Comparison of ENCODE assay signal across 21 cellular contexts in genomic region chr12:130677957-130678558, GRCh38. TPM values are rescaled to one million over a fixed set of nuclear protein-coding genes. Genes with fewer than 3 reads are reported as not detected.
A peak's percentile ranks its signal among the peaks of the same experiment; 100 is the strongest.
DNase-seq lines count a peak whose midpoint lies in the region; TF ChIP-seq lines count a peak whose summit lies in the region.
"Had no signal": no experiment of that assay in that cellular context is flagged by ENCODE, and none has a peak within 500 bp of the region (broad histone marks: within the 10 kb centered on the region; RNA-seq: fewer than 3 reads in every experiment).

No MANE protein-coding gene starts in this region.

- no peak overlapping the region for H3K4me3 ChIP-seq in transverse colon
- no peak overlapping the region for H3K4me3 ChIP-seq in mammary epithelial cell (replicated peaks in 1 of 3; ENCODE audit: insufficient read depth in 1 of 3, low read depth in 2 of 3, low read length in 3 of 3)
- H3K4me3 ChIP-seq: BLaER1 treated with 17β-estradiol and CSF1 and Interleukin-3, amounts not matched to agents 10 nM and 100 nM; HAP-1; MG63; SJCRH30 had no signal

- no peak for TF ChIP-seq EP300 in transverse colon (IDR thresholded peaks at IDR 0.05; ENCODE audit: low read depth)

- H3K27ac ChIP-seq in transverse colon (no peak overlapping the region), mammary epithelial cell (ENCODE audit: insufficient read depth, low read depth, low read length) (no peak overlapping the region)
- H3K27ac ChIP-seq: 22Rv1; BLaER1 treated with 17β-estradiol and CSF1 and Interleukin-3, amounts not matched to agents 10 nM and 100 nM; SJCRH30 had no signal

- TF ChIP-seq POLR2A in transverse colon (IDR thresholded peaks at IDR 0.05): no peak
- no peak for TF ChIP-seq POLR2A in erythroblast (IDR thresholded peaks at IDR 0.05; ENCODE audit: low read length)

- CTCF ChIA-PET in mammary epithelial cell (lab: Charles Lee; ENCODE audit: low non-redundant PET): no interaction called here

- no peak overlapping the region for H3K27ac Mint-ChIP-seq in chondrocyte (ENCODE audit: unreplicated experiment)
- H3K27ac Mint-ChIP-seq: CD8-positive, alpha-beta memory T cell; T-helper 17 cell had no signal

- in situ Hi-C loops in transverse colon (cut with MboI; ENCODE audit: low pct_ligation_motif_present in 1 of 4, low pct_unique_long_range_greater_than_20kb in 1 of 4, low sequenced_read_pairs in 3 of 4): no loop called here
- in situ Hi-C loops in mammary epithelial cell (cut with MboI; ENCODE audit: low sequenced_read_pairs in 2 of 2): no loop called here

- H2AFZ ChIP-seq in mammary epithelial cell (ENCODE audit: low read depth, low read length): no peak overlapping the region

- 44 to 73% methylated on average over 2 to 23 of the region's 23 CpGs for WGBS in transverse colon (ENCODE audit: low coverage in 1 of 2), 2 donors
- 21% methylated on average over 15 of the region's 23 CpGs for WGBS in mammary epithelial cell (ENCODE audit: low coverage, missing lambda C conversion rate)

- no peaks in the 10 kb centered on the region for H3K9me3 ChIP-seq in transverse colon
- peaks cover 21% of the 10 kb centered on the region for H3K9me3 ChIP-seq in mammary epithelial cell (replicated peaks; ENCODE audit: insufficient read depth, low read length)
- H3K9me3 ChIP-seq: HAP-1, MG63, SJCRH30 had no signal

- TF ChIP-seq CTCF in chondrocyte (IDR thresholded peaks at IDR 0.05) (no peak), transverse colon (IDR thresholded peaks at IDR 0.05) (no peak), mammary epithelial cell (conservative IDR thresholded peaks at IDR 0.05 in 1 of 2, IDR thresholded peaks at IDR 0.05 in 1 of 2; ENCODE audit: extremely low read depth in 1 of 2, insufficient read depth in 1 of 2, low read depth in 1 of 2, low read length in 2 of 2) (no peak)

- no peaks in the 10 kb centered on the region for H3K79me2 ChIP-seq in mammary epithelial cell (ENCODE audit: insufficient read depth, low read length)

- H3K36me3 Mint-ChIP-seq in chondrocyte (ENCODE audit: low read depth): no peaks in the 10 kb centered on the region
- H3K36me3 Mint-ChIP-seq: CD8-positive, alpha-beta memory T cell had no signal

- DNase-seq in NCI-H1092 treated with DMSO at 0.1 percent for 48 hours (lab: John Stamatoyannopoulos, UW) (peak; percentile 10), NCI-H1092 (lab: John Stamatoyannopoulos, UW) (no peak), NCI-H2107 (lab: John Stamatoyannopoulos, UW) (peak; percentile 55), chondrocyte (ENCODE audit: low spot score) (peak; percentile 77), transverse colon (peak; percentile 55), mammary epithelial cell (no peak), erythroblast (lab: John Stamatoyannopoulos, UW) (no peak), hepatic stellate cell (ENCODE audit: low spot score) (no peak)
- DNase-seq: CD8-positive, alpha-beta memory T cell; MG63; NCI-H1105 treated with DMSO at 0.1 percent for 48 hours; NCI-H187 treated with DMSO at 0.1 percent for 48 hours; NCI-H446; NCI-H774; PC-3; SJCRH30; T-helper 17 cell had no signal

- H3K27me3 ChIP-seq in transverse colon (no peaks in the 10 kb centered on the region), mammary epithelial cell (ENCODE audit: insufficient read depth, low read length) (no peaks in the 10 kb centered on the region)
- H3K27me3 ChIP-seq: BLaER1 treated with 17β-estradiol and CSF1 and Interleukin-3, amounts not matched to agents 10 nM and 100 nM; MG63; SJCRH30 had no signal

- H3K27me3 Mint-ChIP-seq in chondrocyte (ENCODE audit: low read depth): no peaks in the 10 kb centered on the region

- no peak overlapping the region for H3K4me3 Mint-ChIP-seq in chondrocyte (ENCODE audit: unreplicated experiment)
- H3K4me3 Mint-ChIP-seq: CD8-positive, alpha-beta memory T cell; T-helper 17 cell had no signal

- H3K9ac ChIP-seq in mammary epithelial cell (ENCODE audit: insufficient read depth, low read length): no peak overlapping the region
- H3K9ac ChIP-seq: BLaER1 treated with 17β-estradiol and CSF1 and Interleukin-3, amounts not matched to agents 10 nM and 100 nM had no signal

- H3K36me3 ChIP-seq in transverse colon (no peaks in the 10 kb centered on the region), mammary epithelial cell (ENCODE audit: insufficient read depth, low read length) (no peaks in the 10 kb centered on the region)
- H3K36me3 ChIP-seq: BLaER1 treated with 17β-estradiol and CSF1 and Interleukin-3, amounts not matched to agents 10 nM and 100 nM; HAP-1; MG63; SJCRH30 had no signal

- no peaks in the 10 kb centered on the region for H3K9me3 Mint-ChIP-seq in chondrocyte (ENCODE audit: low read depth)

- dilution Hi-C loops in mammary epithelial cell (cut with HindIII; ENCODE audit: low sequenced_read_pairs): no loop called here

- H3K4me1 Mint-ChIP-seq in chondrocyte (ENCODE audit: low read depth): no peaks in the 10 kb centered on the region
- H3K4me1 Mint-ChIP-seq: CD8-positive, alpha-beta memory T cell had no signal

- H3K4me1 ChIP-seq in transverse colon (peaks cover 0 to 5% (median 0%) of the 10 kb centered on the region in 4 donors), mammary epithelial cell (ENCODE audit: insufficient read depth, low read length) (no peaks in the 10 kb centered on the region)
- H3K4me1 ChIP-seq: HAP-1, SJCRH30 had no signal

- intact Hi-C loops in transverse colon (cut with DNase I; ENCODE audit: low total_unique reads): no loop called here
- intact Hi-C loops in mammary epithelial cell (cut with micrococcal nuclease): no loop called here

- no peak overlapping the region for H3K4me2 ChIP-seq in mammary epithelial cell (ENCODE audit: insufficient read depth, low read depth, low read length)
- H3K4me2 ChIP-seq: BLaER1 treated with 17β-estradiol and CSF1 and Interleukin-3, amounts not matched to agents 10 nM and 100 nM had no signal

- no TSS peak for BruUV-seq in mammary epithelial cell (replicated peaks; lab: Mats Ljungman, UMichigan)

- no peaks in the 10 kb centered on the region for H4K20me1 ChIP-seq in mammary epithelial cell (ENCODE audit: insufficient read depth, low read length)
- H4K20me1 ChIP-seq: BLaER1 treated with 17β-estradiol and CSF1 and Interleukin-3, amounts not matched to agents 10 nM and 100 nM had no signal

RNA-seq across cellular contexts. Expression of gene RIMBP2, which starts 38.0 kb away (rescaled TPM):
- total RNA-seq in chondrocyte (0.18 to 0.92 TPM (median 0.30 TPM) in 3 replicates), transverse colon (10 to 100 TPM in 1 of 4 donors, 1 to 10 TPM in 3; 2.9 to 17.3 (median 4.3) TPM), mammary epithelial cell (not detected)
- not detected for polyA plus RNA-seq in mammary epithelial cell
- polyA minus RNA-seq in mammary epithelial cell: not detected
- total RNA-seq: CD8-positive, alpha-beta memory T cell; PC-3; SJCRH30; T-helper 17 cell had no signal
- polyA plus RNA-seq: AG04450; CD8-positive, alpha-beta memory T cell had no signal

Comparison
In these comparisons a context has a peak if more than half of its experiments do, and no peak if none do; other contexts are left out.
1. DNase-seq: peak in NCI-H1092 treated with DMSO at 0.1 percent for 48 hours (single experiment), NCI-H2107 (single experiment), chondrocyte (single experiment) and transverse colon (single experiment); none in NCI-H1092 (single experiment), mammary epithelial cell (single experiment), erythroblast (0 of 2) and hepatic stellate cell (single experiment).